8 cellular contexts compared by ENCODE assay signal in the genomic region with DNA sequence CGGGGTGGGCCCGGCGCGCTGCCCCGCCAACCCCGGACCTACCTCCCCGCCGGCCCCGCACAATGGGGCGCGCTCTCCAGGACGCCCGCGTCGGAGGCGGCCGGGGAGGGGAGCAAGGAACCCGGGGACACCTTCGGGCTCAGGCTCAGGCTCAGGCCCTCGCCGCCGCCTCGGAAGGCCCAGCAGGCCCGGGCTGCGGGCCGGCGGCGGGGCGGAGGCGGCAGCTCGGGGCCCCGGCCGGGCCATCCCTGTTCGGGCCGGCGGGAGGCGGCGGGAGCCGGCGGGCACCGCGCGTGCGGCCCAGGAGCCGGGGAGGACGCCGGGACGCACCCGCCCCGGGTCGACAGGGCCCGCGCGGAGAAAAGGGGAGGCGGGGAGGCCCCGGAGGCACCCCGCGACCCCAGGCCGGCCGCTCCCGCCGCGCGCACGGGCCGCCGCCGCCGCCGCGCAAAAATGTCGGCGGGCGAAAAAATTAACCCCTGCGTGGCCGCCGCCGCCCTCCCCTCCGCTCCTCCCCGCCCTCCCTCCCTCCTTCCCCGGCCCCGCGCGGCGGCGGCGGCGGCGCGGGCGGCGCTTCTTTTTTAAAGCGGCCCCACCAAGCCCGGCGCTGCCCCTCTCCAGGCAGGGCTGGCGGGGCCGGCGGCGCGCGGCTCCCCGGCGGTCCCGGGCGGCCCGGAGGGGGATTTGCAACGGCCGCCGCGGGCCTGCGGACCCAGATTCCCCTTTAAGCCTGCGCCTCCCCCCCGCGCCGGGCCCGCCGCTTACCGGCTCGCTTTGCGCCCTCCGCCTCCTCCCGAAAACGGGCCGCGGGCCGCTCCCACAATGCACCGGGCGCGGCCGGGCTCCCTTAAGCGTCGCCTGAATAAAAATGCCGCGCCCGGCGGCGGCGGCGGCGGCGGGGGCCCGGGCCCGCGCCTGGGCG. TPM values are rescaled to one million over a fixed set of nuclear protein-coding genes. Genes with fewer than 3 reads are reported as not detected.
A peak's percentile ranks its signal among the peaks of the same experiment; 100 is the strongest.
DNase-seq lines count a peak whose midpoint lies in the region; ATAC-seq and TF ChIP-seq lines count a peak whose summit lies in the region.

No MANE protein-coding gene starts in this region.

- no peaks in the 10 kb centered on the region for H3K36me3 ChIP-seq in colonic mucosa

- ATAC-seq in HG02970 (IDR thresholded peaks at IDR 0.05; ENCODE audit: low FRiP score, unreplicated experiment) = peak; percentile 64

- H3K27me3 ChIP-seq in colonic mucosa = no peaks in the 10 kb centered on the region

- H3K9ac ChIP-seq in colonic mucosa (ENCODE audit: low read depth in 2 of 2, low read length in 2 of 2) = peak overlapping the region; percentile 81 to 84

- peak; percentile 57 for DNase-seq in NCI-H2196 (lab: John Stamatoyannopoulos, UW; ENCODE audit: unreplicated experiment)
- no peak for DNase-seq in NCI-H2196 treated with DMSO at 0.1 percent for 48 hours (lab: John Stamatoyannopoulos, UW; ENCODE audit: unreplicated experiment)
- peak; percentile 41 for DNase-seq in NCI-H2227 treated with DMSO at 0.1 percent for 48 hours (lab: John Stamatoyannopoulos, UW)
- DNase-seq in activated CD4-positive, alpha-beta T cell treated with anti-CD3 and anti-CD28 coated beads for 4 hours = peak; percentile 75
- DNase-seq in colonic mucosa = peak; percentile 81
- peak; percentile 95 for DNase-seq in left kidney (ENCODE audit: low read depth, low spot score)
- DNase-seq in stimulated activated CD4-positive, alpha-beta T cell treated with anti-CD3 and anti-CD28 coated beads, Interleukin-1b, Interleukin-23, amount 100 ng/mL, for 48 hours = peak; percentile 74

- peak overlapping the region; percentile 69 for H3K4me3 ChIP-seq in colonic mucosa

- intact Hi-C loops in colonic mucosa (cut with DNase I) = no loop called here

- no peaks in the 10 kb centered on the region for H3K9me3 ChIP-seq in colonic mucosa

- TF ChIP-seq CTCF in colonic mucosa (IDR thresholded peaks at IDR 0.05) = no peak

- H3K27ac ChIP-seq in colonic mucosa = peak overlapping the region; percentile 91

- peaks cover 8% of the 10 kb centered on the region for H3K4me1 ChIP-seq in colonic mucosa

RNA-seq across cellular contexts. Expression of gene SEPHS1, which starts 0.6 kb away (rescaled TPM):
- 10 to 100 TPM; 34.4 to 51.3 TPM for total RNA-seq in colonic mucosa

RNA-seq across cellular contexts. Expression of gene PHYH, which starts 47.6 kb away (rescaled TPM):
- total RNA-seq in colonic mucosa = 10 to 100 TPM; 35.6 to 62.1 TPM
